In genomic region chr19:18519962-18520847, GRCh38 we compare ENCODE assay signal across 8 cellular contexts. TPM values are rescaled to one million over a fixed set of nuclear protein-coding genes. Genes with fewer than 3 reads are reported as not detected.
DNase-seq lines count a peak whose midpoint lies in the region; ATAC-seq lines count a peak whose summit lies in the region.

No MANE protein-coding gene starts in this region.

- H3K27ac ChIP-seq in duodenal mucosa (ENCODE audit: low read depth, low read length), result peak overlapping the region; percentile 99

- DNase-seq in Right ventricle myocardium inferior (ENCODE audit: missing footprints) (peak; percentile 82), Right ventricle myocardium superior (no peak), NCI-H2029 (lab: John Stamatoyannopoulos, UW) (peak; percentile 50), medulla oblongata (ENCODE audit: extremely low spot score) (peak; percentile 65)
- peak; percentile 55 for DNase-seq in activated CD4-positive, CD25-positive, alpha-beta regulatory T cell treated with anti-CD3 and anti-CD28 coated beads, Interleukin-2, amount 50 U/mL, for 72 hours
- DNase-seq in stimulated activated naive CD8-positive, alpha-beta T cell treated with anti-CD3 and anti-CD28 coated beads, Interleukin-15, Interleukin-2, amounts not matched to agents 100 U/mL and 50 U/mL, for 24 hours, result peak; percentile 72

- H3K4me3 ChIP-seq in duodenal mucosa (ENCODE audit: low read depth in 1 of 2, low read length in 2 of 2), result peak overlapping the region; percentile 89

- H3K27me3 ChIP-seq in duodenal mucosa (ENCODE audit: control insufficient read depth in 1 of 2, insufficient read depth in 2 of 2, low read length in 2 of 2), result no peaks in the 10 kb centered on the region

- ATAC-seq in Right ventricle myocardium inferior (no peak), Right ventricle myocardium superior (ENCODE audit: poor library complexity) (no peak), GM18502 (IDR thresholded peaks at IDR 0.05; ENCODE audit: poor library complexity, unreplicated experiment) (no peak)
- ATAC-seq in stimulated activated naive CD8-positive, alpha-beta T cell treated with anti-CD3 and anti-CD28 coated beads, Interleukin-15, Interleukin-2, amounts not matched to agents 100 U/mL and 50 U/mL, for 24 hours, result no peak

- no peaks in the 10 kb centered on the region for H3K36me3 ChIP-seq in duodenal mucosa (ENCODE audit: control insufficient read depth in 1 of 2, insufficient read depth in 2 of 2, low read length in 2 of 2)

- intact Hi-C loops in Right ventricle myocardium inferior (cut with DNase I) (loop anchor here (2.0 to 5.0 kb wide), 5 partner anchors 27 to 59 kb away; partner anchors contain the start of genes KXD1 and UBA52), Right ventricle myocardium superior (cut with DNase I) (no loop called here)

- peak overlapping the region; percentile 97 to 98 for H3K9ac ChIP-seq in duodenal mucosa (ENCODE audit: low read depth in 1 of 2, low read length in 2 of 2)

- H3K4me1 ChIP-seq in duodenal mucosa (ENCODE audit: control insufficient read depth in 1 of 2, insufficient read depth in 2 of 2, low read length in 2 of 2), result peaks cover 21 to 41% of the 10 kb centered on the region in 2 donors

- H3K9me3 ChIP-seq in duodenal mucosa (ENCODE audit: control insufficient read depth in 1 of 2, low read length in 2 of 2), result no peaks in the 10 kb centered on the region

RNA-seq across cellular contexts. Expression of gene ELL, which starts 1.7 kb away (rescaled TPM):
- total RNA-seq in Right ventricle myocardium inferior (8.4 TPM), Right ventricle myocardium superior (7.5 TPM)

RNA-seq across cellular contexts. Expression of gene FKBP8, which starts 23.2 kb away (rescaled TPM):
- 181 TPM for total RNA-seq in Right ventricle myocardium inferior
- 182 TPM for total RNA-seq in Right ventricle myocardium superior

RNA-seq across cellular contexts. Expression of gene KXD1, which starts 37.5 kb away (rescaled TPM):
- total RNA-seq in Right ventricle myocardium inferior, result 50.3 TPM
- total RNA-seq in Right ventricle myocardium superior, result 44.4 TPM

RNA-seq across cellular contexts. Expression of gene UBA52, which starts 51.5 kb away (rescaled TPM):
- total RNA-seq in Right ventricle myocardium inferior (737 TPM), Right ventricle myocardium superior (684 TPM)
